In the genomic region with DNA sequence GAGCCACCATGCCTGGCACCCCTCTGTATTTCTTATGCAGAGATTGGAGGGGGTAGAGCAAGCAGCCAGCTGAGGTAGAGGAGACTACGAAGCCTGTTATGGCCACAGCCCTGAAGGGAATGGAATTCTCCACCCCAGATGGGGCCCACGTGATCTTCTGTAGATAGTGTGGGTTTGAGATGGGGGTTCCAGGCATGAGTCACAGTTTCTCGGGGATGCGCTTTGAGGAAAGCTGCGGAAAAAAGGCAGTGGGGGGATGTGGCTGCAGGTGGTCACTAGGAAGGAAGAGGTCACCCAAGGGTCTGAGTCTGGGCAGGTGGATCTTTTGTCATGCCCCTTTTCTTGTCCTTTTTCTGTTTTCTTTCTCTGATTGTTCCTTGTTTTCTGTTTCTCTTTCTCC, we compare ENCODE assay signal across 18 cellular contexts. TPM values are rescaled to one million over a fixed set of nuclear protein-coding genes. Genes with fewer than 3 reads are reported as not detected.
DNase-seq lines count a peak whose midpoint lies in the region; ATAC-seq and TF ChIP-seq lines count a peak whose summit lies in the region.
"Had no signal": no experiment of that assay in that cellular context is flagged by ENCODE, and none has a peak within 500 bp of the region (broad histone marks: within the 10 kb centered on the region; RNA-seq: fewer than 3 reads in every experiment).

No MANE protein-coding gene starts in this region.

- TF ChIP-seq CTCF in fibroblast of villous mesenchyme (IDR thresholded peaks at IDR 0.05; ENCODE audit: insufficient read depth, low read depth, low read length), result no peak

- no peak for ATAC-seq in HG03139 (IDR thresholded peaks at IDR 0.05; ENCODE audit: unreplicated experiment)

- peak; percentile 43 for DNase-seq in RPMI7951 (ENCODE audit: low read depth)
- peak; percentile 25 for DNase-seq in fibroblast of villous mesenchyme (ENCODE audit: low read depth)
- peak; percentile 55 for DNase-seq in middle frontal gyrus (ENCODE audit: extremely low spot score, low spot score)
- no peak for DNase-seq in activated gamma-delta T cell treated with Interleukin-2 at 50 U/mL for 16 hours
- DNase-seq in cerebellar cortex (ENCODE audit: low spot score), result no peak
- DNase-seq in central memory CD4-positive, alpha-beta T cell, result no peak
- DNase-seq: ACHN, AML-193, DND-41, H9, NCI-H1417, NCI-H187, NCI-H2227 treated with DMSO at 0.1 percent for 48 hours, NCI-H524, RPMI8226, SIG-M5 had no signal

- no peak overlapping the region for H3K4me3 ChIP-seq in fibroblast of villous mesenchyme (ENCODE audit: low read depth, low read length)

RNA-seq across cellular contexts. Expression of gene FAM131B, which starts 11.5 kb away (rescaled TPM):
- not detected in 2 replicates for total RNA-seq in RPMI7951 (2014; rRNA removed; shearing (Covaris generic))
- total RNA-seq in fibroblast of villous mesenchyme, result 1.3 and 2.2 TPM in 2 replicates

RNA-seq across cellular contexts. Expression of gene ZYX, which starts 30.1 kb away (rescaled TPM):
- total RNA-seq in RPMI7951 (2014; rRNA removed; shearing (Covaris generic)), result 35.9 and 51.5 TPM in 2 replicates
- total RNA-seq in fibroblast of villous mesenchyme, result 71.7 and 96.3 TPM in 2 replicates

RNA-seq across cellular contexts. Expression of gene CLCN1, which starts 35.1 kb away (rescaled TPM):
- total RNA-seq in RPMI7951 (2014; rRNA removed; shearing (Covaris generic)), result not detected in 2 replicates
- total RNA-seq in fibroblast of villous mesenchyme, result under 0.01 TPM in 2 replicates
- total RNA-seq: M059J had no signal

RNA-seq across cellular contexts. Expression of gene EPHA1, which starts 57.6 kb away (rescaled TPM):
- total RNA-seq in RPMI7951 (2014; rRNA removed; shearing (Covaris generic)), result not detected in 2 replicates
- 0.32 TPM in 1 of 2 replicates, not detected in the other for total RNA-seq in fibroblast of villous mesenchyme

Comparison
In these comparisons a context has a peak if more than half of its experiments do, and no peak if none do; other contexts are left out.
1. DNase-seq: peak in RPMI7951 (single experiment), fibroblast of villous mesenchyme (single experiment) and middle frontal gyrus (single experiment); none in activated gamma-delta T cell treated with Interleukin-2 at 50 U/mL for 16 hours (single experiment), cerebellar cortex (single experiment) and central memory CD4-positive, alpha-beta T cell (single experiment).